1 cellular context compared by ENCODE assay signal in the genomic region with DNA sequence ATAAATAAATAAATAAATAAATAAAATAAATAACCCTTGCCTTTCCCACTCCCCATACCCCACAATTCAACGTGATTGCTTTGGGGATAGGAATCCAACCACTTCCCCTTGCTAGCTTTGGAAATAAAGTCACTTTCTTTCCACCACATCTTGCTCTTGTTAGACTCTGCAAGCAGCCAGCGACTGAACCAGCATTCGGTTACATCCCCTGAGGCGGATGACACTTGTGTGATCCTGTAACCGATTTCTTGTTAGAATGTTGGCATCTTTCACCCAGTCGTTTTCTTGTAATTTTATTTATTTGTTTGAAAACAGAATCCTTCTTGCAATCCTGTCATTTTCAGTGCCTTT.
TF ChIP-seq lines count a peak whose summit lies in the region.

No MANE protein-coding gene starts in this region.

TF ChIP-seq in GM23338, 12 proteins besides CTCF, POLR2A, EP300 and RAD21 (continued from another document):
- TF ChIP-seq POLR2AphosphoS5 (IDR thresholded peaks at IDR 0.05; ENCODE audit: low read depth) (no peak), EZH2 (IDR thresholded peaks at IDR 0.05; ENCODE audit: low read depth, unreplicated experiment) (no peak), CREB1 (CRISPR knock-in tag; IDR thresholded peaks at IDR 0.05; ENCODE audit: low read depth) (no peak), EZH2phosphoT487 (IDR thresholded peaks at IDR 0.05; ENCODE audit: unreplicated experiment) (no peak)
